In genomic region chr2:112053917-112054846, GRCh38 we compare ENCODE assay signal across 8 cellular contexts. TPM values are rescaled to one million over a fixed set of nuclear protein-coding genes. Genes with fewer than 3 reads are reported as not detected.
DNase-seq lines count a peak whose midpoint lies in the region; ATAC-seq and TF ChIP-seq lines count a peak whose summit lies in the region.

No MANE protein-coding gene starts in this region.

- no peak for TF ChIP-seq CTCF in PC-3 (conservative IDR thresholded peaks at IDR 0.05; ENCODE audit: low read depth, low read length)

- peak overlapping the region; percentile 82 for H3K4me2 ChIP-seq in PC-3 (ENCODE audit: low read length)

- POLR2A ChIA-PET in PC-3 (lab: Charles Lee; ENCODE audit: unreplicated experiment): interaction anchor here (0.6 to 0.7 kb wide), 2 partner anchors 28 to 84 kb away, joined by 3 to 4 read pairs; partner anchors contain the start of gene FBLN7

- H3K4me1 ChIP-seq in PC-3 (ENCODE audit: insufficient read depth, low read length): peaks cover 18% of the 10 kb centered on the region
- no peaks in the 10 kb centered on the region for H3K4me1 ChIP-seq in esophagus (ENCODE audit: control insufficient read depth in 2 of 2, insufficient read depth in 2 of 2, low read length in 1 of 2)
- H3K4me1 ChIP-seq in muscle layer of duodenum (ENCODE audit: control insufficient read depth in 1 of 2, insufficient read depth in 2 of 2, low read length in 2 of 2): peaks cover 11 to 15% of the 10 kb centered on the region in 2 donors

- H3K27me3 ChIP-seq in PC-3 (ENCODE audit: low read length) (no peaks in the 10 kb centered on the region), esophagus (ENCODE audit: control insufficient read depth in 1 of 2, insufficient read depth in 2 of 2, low read length in 2 of 2) (no peaks in the 10 kb centered on the region), muscle layer of duodenum (ENCODE audit: low read depth, low read length) (no peaks in the 10 kb centered on the region)

- H3K9me3 Mint-ChIP-seq in activated T-cell treated with anti-CD3 and anti-CD28 coated beads, Interleukin-2, amount 50 U/mL, for 24 hours: no peaks in the 10 kb centered on the region

- CTCF ChIA-PET in PC-3 (lab: Charles Lee): interaction anchor here (0.6 to 1.2 kb wide), 7 partner anchors 21 to 345 kb away, joined by 3 to 5 read pairs (median 3); partner anchors contain the start of gene MERTK

- no peaks in the 10 kb centered on the region for H3K9me3 ChIP-seq in PC-3 (ENCODE audit: low read length)
- no peaks in the 10 kb centered on the region for H3K9me3 ChIP-seq in esophagus (ENCODE audit: control insufficient read depth in 2 of 2, insufficient read depth in 1 of 2, low read depth in 1 of 2, low read length in 1 of 2)
- no peaks in the 10 kb centered on the region for H3K9me3 ChIP-seq in muscle layer of duodenum (ENCODE audit: control insufficient read depth in 1 of 2, low read length in 2 of 2)

- no TSS peak for BruUV-seq in PC-3 (replicated peaks; lab: Mats Ljungman, UMichigan)

- intact Hi-C loops in PC-3 (cut with micrococcal nuclease): no loop called here

- no peaks in the 10 kb centered on the region for H3K9me2 ChIP-seq in PC-3 (replicated peaks; ENCODE audit: low read length)

- no peak overlapping the region for H3K27ac ChIP-seq in PC-3 (ENCODE audit: low read length)
- H3K27ac ChIP-seq in esophagus (ENCODE audit: low read depth in 2 of 2, low read length in 1 of 2): peak overlapping the region; percentile 96 to 98
- peak overlapping the region; percentile 75 for H3K27ac ChIP-seq in muscle layer of duodenum (ENCODE audit: low read length)

- DNase-seq in DMS114 treated with DMSO at 0.1 percent for 48 hours (lab: John Stamatoyannopoulos, UW; ENCODE audit: unreplicated experiment) (peak; percentile 82), KBM-7 (peak; percentile 95), PC-3 (peak; percentile 88)
- peak; percentile 97 for DNase-seq in activated T-cell treated with anti-CD3 and anti-CD28 coated beads, Interleukin-2, amount 50 U/mL, for 24 hours
- DNase-seq in stimulated activated CD8-positive, alpha-beta memory T cell treated with anti-CD3 and anti-CD28 coated beads, Interleukin-7, amount 100 ng/mL, for 1 hour (ENCODE audit: low read depth in 2 of 2): peak; percentile 90 to 96

- peak overlapping the region; percentile 88 for H2AFZ ChIP-seq in PC-3 (ENCODE audit: low read length)

- H3K27ac Mint-ChIP-seq in activated T-cell treated with anti-CD3 and anti-CD28 coated beads, Interleukin-2, amount 50 U/mL, for 24 hours: peak overlapping the region; percentile 100

- H3F3A ChIP-seq in PC-3 (ENCODE audit: low read length, unreplicated experiment): no peaks in the 10 kb centered on the region

- peaks cover 22% of the 10 kb centered on the region for H3K36me3 Mint-ChIP-seq in activated T-cell treated with anti-CD3 and anti-CD28 coated beads, Interleukin-2, amount 50 U/mL, for 24 hours (ENCODE audit: low read depth)

- no peak overlapping the region for H3K9ac ChIP-seq in PC-3 (ENCODE audit: low read length)

- H3K4me3 ChIP-seq in PC-3 (ENCODE audit: low read length): peak overlapping the region; percentile 65
- H3K4me3 ChIP-seq in esophagus (ENCODE audit: low read depth in 1 of 2, low read length in 2 of 2): peak overlapping the region; percentile 46 to 72
- peak overlapping the region; percentile 52 to 62 for H3K4me3 ChIP-seq in muscle layer of duodenum (ENCODE audit: low read depth in 1 of 2, low read length in 2 of 2)

- H3K36me3 ChIP-seq in PC-3 (ENCODE audit: low read depth, low read length): no peaks in the 10 kb centered on the region
- no peaks in the 10 kb centered on the region for H3K36me3 ChIP-seq in esophagus (ENCODE audit: control insufficient read depth in 2 of 2, insufficient read depth in 2 of 2, low read length in 1 of 2)
- H3K36me3 ChIP-seq in muscle layer of duodenum (ENCODE audit: control insufficient read depth in 1 of 2, insufficient read depth in 2 of 2, low read length in 2 of 2): no peaks in the 10 kb centered on the region

- H3K4me1 Mint-ChIP-seq in activated T-cell treated with anti-CD3 and anti-CD28 coated beads, Interleukin-2, amount 50 U/mL, for 24 hours (ENCODE audit: low read depth): peaks cover 37% of the 10 kb centered on the region

- in situ Hi-C loops in KBM-7 (cut with MboI; ENCODE audit: low pct_unique_long_range_greater_than_20kb, low sequenced_read_pairs): no loop called here

- H3K79me2 ChIP-seq in PC-3 (ENCODE audit: low read length): peaks cover 33% of the 10 kb centered on the region

- 1% methylated on average over 44 to 62 of the region's 62 CpGs for WGBS in esophagus, 2 donors

- peak; percentile 51 for ATAC-seq in GM21619 (IDR thresholded peaks at IDR 0.05; ENCODE audit: unreplicated experiment)
- ATAC-seq in PC-3: peak; percentile 64

- no peaks in the 10 kb centered on the region for H3K27me3 Mint-ChIP-seq in activated T-cell treated with anti-CD3 and anti-CD28 coated beads, Interleukin-2, amount 50 U/mL, for 24 hours

- peaks cover 8% of the 10 kb centered on the region; the same call in 1 of the 2 replicates for H4K20me1 ChIP-seq in PC-3 (ENCODE audit: low read length)

- H3K4me3 Mint-ChIP-seq in activated T-cell treated with anti-CD3 and anti-CD28 coated beads, Interleukin-2, amount 50 U/mL, for 24 hours: peak overlapping the region; percentile 94

RNA-seq across cellular contexts. Expression of gene TMEM87B, which starts 0.9 kb away (rescaled TPM):
- total RNA-seq in PC-3 (2014; rRNA removed): 11.2 and 17.3 TPM in 2 replicates
- 10 to 100 TPM in 1 of 2 donors, 1 to 10 TPM in 1; 9.1 to 10.1 TPM for polyA plus RNA-seq in esophagus
